ENCODE assay signal across 23 cellular contexts in the genomic region with DNA sequence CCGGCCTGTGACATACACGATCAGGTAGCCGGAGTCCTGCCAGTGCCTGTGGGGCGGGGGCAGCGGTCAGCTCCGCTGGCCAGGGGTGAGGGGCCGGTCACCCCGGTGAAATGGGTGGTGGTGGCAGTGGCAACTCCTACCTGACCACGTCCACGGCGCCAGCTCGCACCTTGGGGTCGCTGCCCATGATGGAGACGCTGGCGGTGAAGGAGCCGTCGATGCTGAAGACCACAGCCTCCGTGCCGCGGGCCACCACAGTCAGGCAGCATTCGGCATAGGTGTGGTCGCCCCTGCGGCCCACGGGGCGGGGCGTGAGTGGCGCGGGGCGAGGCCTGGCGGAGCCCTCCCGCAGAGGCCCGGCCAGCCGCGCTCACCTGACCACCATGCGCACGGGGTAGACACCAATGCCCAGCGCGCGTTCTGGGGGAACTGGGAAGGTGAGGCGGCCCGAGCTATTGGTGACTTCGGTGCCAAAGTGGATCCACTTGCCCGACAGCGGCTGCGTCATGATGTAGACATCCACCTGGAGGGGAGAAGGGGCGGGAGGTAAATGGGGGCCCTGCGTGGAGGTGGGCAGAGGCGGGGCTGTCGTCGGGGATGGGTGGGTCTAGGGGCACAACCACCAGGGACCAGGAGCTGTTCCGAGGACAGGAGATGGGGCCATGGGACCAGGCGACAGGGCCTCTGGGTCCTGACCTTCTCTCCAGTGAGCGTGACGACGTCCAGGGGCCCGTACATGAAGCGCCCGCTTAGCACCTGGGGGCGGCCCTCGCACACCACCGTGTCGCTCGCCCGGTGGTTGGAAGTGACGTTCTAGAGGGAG. TPM values are rescaled to one million over a fixed set of nuclear protein-coding genes. Genes with fewer than 3 reads are reported as not detected.
"Had no signal": no experiment of that assay in that cellular context is flagged by ENCODE, and none has a peak within 500 bp of the region (broad histone marks: within the 10 kb centered on the region; RNA-seq: fewer than 3 reads in every experiment).

No MANE protein-coding gene starts in this region.

- H3K4me1 Mint-ChIP-seq: WTC11 had no signal

- H3K27me3 ChIP-seq: breast epithelium, dorsolateral prefrontal cortex, esophagus squamous epithelium, gastrocnemius medialis, neutrophil, pancreas, transverse colon had no signal

- DNase-seq: activated naive CD4-positive, alpha-beta T cell treated with Interleukin-2 at 50 U/mL for 16 hours; activated naive CD8-positive, alpha-beta T cell treated with anti-CD3 and anti-CD28 coated beads, Interleukin-2, amount 10 ng/mL, durations not matched to agents 7 days and 5 days; activated T-cell treated with anti-CD3 and anti-CD28 coated beads for 4 hours; amniotic stem cell; dorsolateral prefrontal cortex; esophagus squamous epithelium; gastrocnemius medialis; hippocampal formation; left ventricle myocardium superior; stimulated activated CD4-positive, alpha-beta T cell treated with anti-CD3 and anti-CD28 coated beads, Interleukin-1b, Interleukin-23, amount 100 ng/mL, for 48 hours; T-helper 1 cell; transverse colon had no signal

- H3K9me3 ChIP-seq: breast epithelium, esophagus squamous epithelium, gastrocnemius medialis, neutrophil, pancreas, transverse colon had no signal

- ATAC-seq: gastrocnemius medialis; left ventricle myocardium superior; natural killer cell treated with Interleukin-12 subunit alpha and Interleukin-12 subunit beta and Interleukin-15 and Interleukin-18, amount 100 ng/mL, for 72 hours; pancreas; right cardiac atrium had no signal

- H3K9me3 Mint-ChIP-seq: activated naive CD8-positive, alpha-beta T cell treated with anti-CD3 and anti-CD28 coated beads, Interleukin-2, amount 10 ng/mL, durations not matched to agents 7 days and 5 days; central memory CD8-positive, alpha-beta T cell; memory B cell; natural killer cell treated with Interleukin-12 subunit alpha and Interleukin-12 subunit beta and Interleukin-15 and Interleukin-18, amount 100 ng/mL, for 72 hours; WTC11 had no signal

- H3K27ac Mint-ChIP-seq: activated naive CD8-positive, alpha-beta T cell treated with anti-CD3 and anti-CD28 coated beads, Interleukin-2, amount 10 ng/mL, durations not matched to agents 7 days and 5 days; memory B cell; natural killer cell treated with Interleukin-12 subunit alpha and Interleukin-12 subunit beta and Interleukin-15 and Interleukin-18, amount 100 ng/mL, for 72 hours; WTC11 had no signal

- H3K36me3 ChIP-seq: breast epithelium had no signal

- H3K4me3 Mint-ChIP-seq: activated naive CD8-positive, alpha-beta T cell treated with anti-CD3 and anti-CD28 coated beads, Interleukin-2, amount 10 ng/mL, durations not matched to agents 7 days and 5 days; central memory CD8-positive, alpha-beta T cell; memory B cell; natural killer cell treated with Interleukin-12 subunit alpha and Interleukin-12 subunit beta and Interleukin-15 and Interleukin-18, amount 100 ng/mL, for 72 hours; WTC11 had no signal

- H3K27ac ChIP-seq: breast epithelium, esophagus squamous epithelium, gastrocnemius medialis, neutrophil, pancreas, skin epidermis, transverse colon had no signal

- H3K36me3 Mint-ChIP-seq: natural killer cell treated with Interleukin-12 subunit alpha and Interleukin-12 subunit beta and Interleukin-15 and Interleukin-18, amount 100 ng/mL, for 72 hours had no signal

- H3K4me1 ChIP-seq: breast epithelium, esophagus squamous epithelium, gastrocnemius medialis, pancreas had no signal

- H3K4me3 ChIP-seq: breast epithelium, dorsolateral prefrontal cortex, esophagus squamous epithelium, gastrocnemius medialis, pancreas, skin epidermis, transverse colon had no signal

- H3K27me3 Mint-ChIP-seq: activated naive CD8-positive, alpha-beta T cell treated with anti-CD3 and anti-CD28 coated beads, Interleukin-2, amount 10 ng/mL, durations not matched to agents 7 days and 5 days; central memory CD8-positive, alpha-beta T cell; memory B cell; natural killer cell treated with Interleukin-12 subunit alpha and Interleukin-12 subunit beta and Interleukin-15 and Interleukin-18, amount 100 ng/mL, for 72 hours had no signal

RNA-seq across cellular contexts. Expression of a gene that starts 29.5 kb away (rescaled TPM):
- total RNA-seq: activated naive CD8-positive, alpha-beta T cell treated with anti-CD3 and anti-CD28 coated beads, Interleukin-2, amount 10 ng/mL, durations not matched to agents 7 days and 5 days; breast epithelium; dorsolateral prefrontal cortex; esophagus squamous epithelium; gastrocnemius medialis; left ventricle myocardium superior; natural killer cell treated with Interleukin-12 subunit alpha and Interleukin-12 subunit beta and Interleukin-15 and Interleukin-18, amount 100 ng/mL, for 72 hours; pancreas; pulmonary artery endothelial cell; right cardiac atrium; temporal lobe; transverse colon; WTC11 had no signal
